1 cellular context compared by ENCODE assay signal in genomic region chr13:111790621-111791020, GRCh38.
A peak's percentile ranks its signal among the peaks of the same experiment; 100 is the strongest.
TF ChIP-seq lines count a peak whose summit lies in the region.

No MANE protein-coding gene starts in this region.

TF ChIP-seq in HEK293, 187 proteins besides CTCF, POLR2A, EP300 and RAD21 (continued from another document):
- TF ChIP-seq PRDM4 (tag by site-specific recombination; IDR thresholded peaks at IDR 0.05) (no peak), ZSCAN4 (tag by site-specific recombination; IDR thresholded peaks at IDR 0.05) (peak; percentile 30), ZNF571 (tag by site-specific recombination; IDR thresholded peaks at IDR 0.05) (no peak), ZNF544 (tag by site-specific recombination; IDR thresholded peaks at IDR 0.05) (peak; percentile 45; the same call in 1 of the 2 replicates), ZSCAN23 (tag by site-specific recombination; IDR thresholded peaks at IDR 0.05) (no peak), ZNF621 (tag by site-specific recombination; IDR thresholded peaks at IDR 0.05) (no peak), ZFHX2 (tag by site-specific recombination; conservative IDR thresholded peaks at IDR 0.05) (no peak), TCF7L2 (IDR thresholded peaks at IDR 0.05; ENCODE audit: borderline replicate concordance, low read depth, low read length) (no peak), SP7 (tag by site-specific recombination; IDR thresholded peaks at IDR 0.05) (no peak), ZNF423 (tag by site-specific recombination; IDR thresholded peaks at IDR 0.05) (no peak), ZXDB (tag by site-specific recombination; IDR thresholded peaks at IDR 0.05) (no peak), SP3 (tag by site-specific recombination; IDR thresholded peaks at IDR 0.05) (no peak), EGR2 (tag by site-specific recombination; IDR thresholded peaks at IDR 0.05; ENCODE audit: low read depth) (no peak), ZNF19 (tag by site-specific recombination; IDR thresholded peaks at IDR 0.05; ENCODE audit: low read depth) (no peak), ZNF843 (tag by site-specific recombination; IDR thresholded peaks at IDR 0.05) (no peak), ZNF112 (tag by site-specific recombination; IDR thresholded peaks at IDR 0.05) (no peak), GLIS2 (tag by site-specific recombination; IDR thresholded peaks at IDR 0.05) (no peak), ZNF707 (tag by site-specific recombination; IDR thresholded peaks at IDR 0.05) (peak; percentile 10; the same call in 1 of the 2 replicates), ZBTB26 (tag by site-specific recombination; optimal IDR thresholded peaks at IDR 0.05) (no peak), ZNF146 (tag by site-specific recombination; IDR thresholded peaks at IDR 0.05) (0 out of 2 replicates have a peak, but pooled peaks have one; percentile 3)
- TF ChIP-seq, protein P1, sequence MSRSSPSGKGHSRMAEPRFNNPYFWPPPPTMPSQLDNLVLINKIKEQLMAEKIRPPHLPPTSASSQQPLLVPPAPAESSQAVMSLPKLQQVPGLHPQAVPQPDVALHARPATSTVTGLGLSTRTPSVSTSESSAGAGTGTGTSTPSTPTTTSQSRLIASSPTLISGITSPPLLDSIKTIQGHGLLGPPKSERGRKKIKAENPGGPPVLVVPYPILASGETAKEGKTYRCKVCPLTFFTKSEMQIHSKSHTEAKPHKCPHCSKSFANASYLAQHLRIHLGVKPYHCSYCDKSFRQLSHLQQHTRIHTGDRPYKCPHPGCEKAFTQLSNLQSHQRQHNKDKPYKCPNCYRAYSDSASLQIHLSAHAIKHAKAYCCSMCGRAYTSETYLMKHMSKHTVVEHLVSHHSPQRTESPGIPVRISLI (tag by site-specific recombination; IDR thresholded peaks at IDR 0.05) = no peak
- TF ChIP-seq, protein P2, sequence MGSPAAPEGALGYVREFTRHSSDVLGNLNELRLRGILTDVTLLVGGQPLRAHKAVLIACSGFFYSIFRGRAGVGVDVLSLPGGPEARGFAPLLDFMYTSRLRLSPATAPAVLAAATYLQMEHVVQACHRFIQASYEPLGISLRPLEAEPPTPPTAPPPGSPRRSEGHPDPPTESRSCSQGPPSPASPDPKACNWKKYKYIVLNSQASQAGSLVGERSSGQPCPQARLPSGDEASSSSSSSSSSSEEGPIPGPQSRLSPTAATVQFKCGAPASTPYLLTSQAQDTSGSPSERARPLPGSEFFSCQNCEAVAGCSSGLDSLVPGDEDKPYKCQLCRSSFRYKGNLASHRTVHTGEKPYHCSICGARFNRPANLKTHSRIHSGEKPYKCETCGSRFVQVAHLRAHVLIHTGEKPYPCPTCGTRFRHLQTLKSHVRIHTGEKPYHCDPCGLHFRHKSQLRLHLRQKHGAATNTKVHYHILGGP (tag by site-specific recombination; IDR thresholded peaks at IDR 0.05) = 0 out of 2 replicates have a peak, but pooled peaks have one; percentile 0
